Comparison of ENCODE assay signal across 8 cellular contexts in the genomic region with DNA sequence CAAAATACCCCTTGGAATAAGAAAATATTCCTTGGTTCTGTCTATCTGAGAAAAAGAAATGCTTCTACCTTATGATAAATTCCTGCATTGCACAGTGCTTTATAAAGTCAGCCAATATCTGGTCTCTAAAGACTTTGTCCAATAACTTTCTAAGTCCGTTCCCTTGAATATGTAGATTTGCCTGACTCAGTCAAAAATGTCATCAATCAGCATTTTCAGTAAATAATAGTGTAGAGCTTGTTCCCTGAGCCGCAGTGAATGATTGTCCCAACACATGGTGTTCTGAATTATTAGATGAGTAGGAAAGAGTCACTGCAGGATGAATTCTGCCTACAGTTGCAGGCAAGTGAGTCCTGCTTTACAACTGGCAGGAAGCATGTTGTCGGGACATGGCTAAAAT.
"Had no signal": no experiment of that assay in that cellular context is flagged by ENCODE, and none has a peak within 500 bp of the region (broad histone marks: within the 10 kb centered on the region; RNA-seq: fewer than 3 reads in every experiment).

No MANE protein-coding gene starts in this region.

- DNase-seq: GDM1, GF-D8 had no signal

- H3K4me3 ChIP-seq: GM12878 had no signal

- ATAC-seq: GM12878 had no signal

- FAIRE-seq: G401.6, GM12878, GM12891, GM12892, GM18507, GM19239 had no signal
